ENCODE assay signal across 26 cellular contexts in genomic region chr11:2735053-2735589, GRCh38.
"Had no signal": no experiment of that assay in that cellular context is flagged by ENCODE, and none has a peak within 500 bp of the region (broad histone marks: within the 10 kb centered on the region; RNA-seq: fewer than 3 reads in every experiment).

No MANE protein-coding gene starts in this region.

- H3K9me3 Mint-ChIP-seq: naive thymus-derived CD8-positive, alpha-beta T cell; nephron; stimulated activated effector memory CD8-positive, alpha-beta T cell treated with anti-CD3 and anti-CD28 coated beads, Interleukin-12 subunit alpha, Interleukin-12 subunit beta, amount 100 ng/mL, for 72 hours; stimulated activated naive CD8-positive, alpha-beta T cell treated with anti-CD3 and anti-CD28 coated beads, Interleukin-15, Interleukin-2, amounts not matched to agents 100 ng/mL and 50 ng/mL, for 24 hours had no signal

- ATAC-seq: left colon; naive thymus-derived CD8-positive, alpha-beta T cell; pancreas; right cardiac atrium; stimulated activated effector memory CD8-positive, alpha-beta T cell treated with anti-CD3 and anti-CD28 coated beads, Interleukin-12 subunit alpha, Interleukin-12 subunit beta, amount 100 ng/mL, for 72 hours; upper lobe of right lung had no signal

- FAIRE-seq: keratinocyte, pancreas, small intestine, urothelium cell line had no signal

- H3K36me3 Mint-ChIP-seq: neural progenitor cell; stimulated activated effector memory CD8-positive, alpha-beta T cell treated with anti-CD3 and anti-CD28 coated beads, Interleukin-12 subunit alpha, Interleukin-12 subunit beta, amount 100 ng/mL, for 72 hours had no signal

- H3K27me3 Mint-ChIP-seq: naive thymus-derived CD8-positive, alpha-beta T cell; stimulated activated naive CD8-positive, alpha-beta T cell treated with anti-CD3 and anti-CD28 coated beads, Interleukin-15, Interleukin-2, amounts not matched to agents 100 ng/mL and 50 ng/mL, for 24 hours had no signal

- H3K9me3 ChIP-seq: left ventricle myocardium inferior, pancreas, prostate gland, sigmoid colon, spleen, suprapubic skin, thoracic aorta, tibial artery, upper lobe of right lung had no signal

- H3K4me1 Mint-ChIP-seq: stimulated activated effector memory CD8-positive, alpha-beta T cell treated with anti-CD3 and anti-CD28 coated beads, Interleukin-12 subunit alpha, Interleukin-12 subunit beta, amount 100 ng/mL, for 72 hours had no signal

- H3K9ac ChIP-seq: neural progenitor cell had no signal

- DNase-seq: head of caudate nucleus; hippocampal formation; left colon; left ventricle myocardium inferior; naive thymus-derived CD8-positive, alpha-beta T cell; retina; sigmoid colon; small intestine; spleen; stimulated activated CD4-positive, alpha-beta T cell treated with anti-CD3 and anti-CD28 coated beads, Interleukin-4, amount 100 ng/mL, for 24 hours; stimulated activated naive CD4-positive, alpha-beta T cell; tibial artery; trophoblast cell; upper lobe of right lung had no signal

- H3K4me2 ChIP-seq: neural progenitor cell had no signal

- H3K4me3 Mint-ChIP-seq: naive thymus-derived CD8-positive, alpha-beta T cell; nephron; neural progenitor cell; stimulated activated effector memory CD8-positive, alpha-beta T cell treated with anti-CD3 and anti-CD28 coated beads, Interleukin-12 subunit alpha, Interleukin-12 subunit beta, amount 100 ng/mL, for 72 hours; stimulated activated naive CD8-positive, alpha-beta T cell treated with anti-CD3 and anti-CD28 coated beads, Interleukin-15, Interleukin-2, amounts not matched to agents 100 ng/mL and 50 ng/mL, for 24 hours had no signal

- H3K4me3 ChIP-seq: left ventricle myocardium inferior, lung, neural progenitor cell, pancreas, prostate gland, sigmoid colon, spleen, suprapubic skin, thoracic aorta, tibial artery, upper lobe of right lung had no signal

- H3K27me3 ChIP-seq: neural progenitor cell, pancreas, sigmoid colon, spleen, suprapubic skin, tibial artery, upper lobe of right lung had no signal

- H3K27ac ChIP-seq: left ventricle myocardium inferior, neural progenitor cell, pancreas, prostate gland, sigmoid colon, spleen, suprapubic skin, thoracic aorta, tibial artery, upper lobe of right lung had no signal

- H3K27ac Mint-ChIP-seq: neural progenitor cell; stimulated activated naive CD8-positive, alpha-beta T cell treated with anti-CD3 and anti-CD28 coated beads, Interleukin-15, Interleukin-2, amounts not matched to agents 100 ng/mL and 50 ng/mL, for 24 hours had no signal

- H3K4me1 ChIP-seq: neural progenitor cell, prostate gland, sigmoid colon, spleen, tibial artery, upper lobe of right lung had no signal

- H3K36me3 ChIP-seq: left ventricle myocardium inferior, neural progenitor cell, pancreas, prostate gland, sigmoid colon, spleen, suprapubic skin, thoracic aorta, tibial artery, upper lobe of right lung had no signal

- H2AFZ ChIP-seq: neural progenitor cell had no signal
